In genomic region chr9:121171236-121171635, GRCh38 we compare ENCODE assay signal across 18 cellular contexts. TPM values are rescaled to one million over a fixed set of nuclear protein-coding genes. Genes with fewer than 3 reads are reported as not detected.
DNase-seq lines count a peak whose midpoint lies in the region; ATAC-seq and TF ChIP-seq lines count a peak whose summit lies in the region.
"Had no signal": no experiment of that assay in that cellular context is flagged by ENCODE, and none has a peak within 500 bp of the region (broad histone marks: within the 10 kb centered on the region; RNA-seq: fewer than 3 reads in every experiment).

No MANE protein-coding gene starts in this region.

- no peak overlapping the region for H3K4me3 ChIP-seq in CD4-positive, alpha-beta memory T cell (ENCODE audit: low read length in 2 of 2)
- no peak overlapping the region for H3K4me3 ChIP-seq in H7 (ENCODE audit: insufficient read depth, low read depth, low read length)
- H3K4me3 ChIP-seq: SK-N-MC had no signal

- H3K27me3 Mint-ChIP-seq in CD4-positive, alpha-beta memory T cell, result no peaks in the 10 kb centered on the region
- H3K27me3 Mint-ChIP-seq in T-cell, result no peaks in the 10 kb centered on the region
- no peaks in the 10 kb centered on the region for H3K27me3 Mint-ChIP-seq in memory B cell
- no peaks in the 10 kb centered on the region for H3K27me3 Mint-ChIP-seq in Calu3 (ENCODE audit: unreplicated experiment)

- no peak overlapping the region for H3K27ac ChIP-seq in CD4-positive, alpha-beta memory T cell (ENCODE audit: low read depth, low read length)
- H3K27ac ChIP-seq: C4-2B, SK-N-MC had no signal

- ATAC-seq in T-cell (replicated peaks in 1 of 4), result no peak
- no peak for ATAC-seq in memory B cell (ENCODE audit: low read depth)
- ATAC-seq: PC-3 had no signal

- H3K36me3 ChIP-seq in CD4-positive, alpha-beta memory T cell (ENCODE audit: insufficient read depth, low read length), result peaks cover 75% of the 10 kb centered on the region
- H3K36me3 ChIP-seq in H7 (replicated peaks; ENCODE audit: control insufficient read depth, insufficient read depth, low read length), result peaks cover 3% of the 10 kb centered on the region

- H3K9me3 Mint-ChIP-seq in CD4-positive, alpha-beta memory T cell, result no peaks in the 10 kb centered on the region
- H3K9me3 Mint-ChIP-seq in T-cell (no peaks in the 10 kb centered on the region), memory B cell (no peaks in the 10 kb centered on the region), Calu3 (ENCODE audit: low read depth, unreplicated experiment) (no peaks in the 10 kb centered on the region)
- H3K9me3 Mint-ChIP-seq: HFFc6 had no signal

- H3K9me3 ChIP-seq in CD4-positive, alpha-beta memory T cell (ENCODE audit: control insufficient read depth in 1 of 2, low read length in 2 of 2), result no peaks in the 10 kb centered on the region

- BruUV-seq in Calu3 (replicated peaks; lab: Mats Ljungman, UMichigan), result no TSS peak

- TF ChIP-seq CTCF in Calu3 (IDR thresholded peaks at IDR 0.05; ENCODE audit: unreplicated experiment), result no peak

- H3K36me3 Mint-ChIP-seq in CD4-positive, alpha-beta memory T cell, result peaks cover 62 to 89% of the 10 kb centered on the region in 2 donors
- H3K36me3 Mint-ChIP-seq in T-cell (peaks cover 75% of the 10 kb centered on the region), memory B cell (peaks cover 45% of the 10 kb centered on the region), Calu3 (ENCODE audit: insufficient read depth, unreplicated experiment) (peaks cover 12% of the 10 kb centered on the region)

- H3K4me3 Mint-ChIP-seq in CD4-positive, alpha-beta memory T cell, result no peak overlapping the region
- H3K4me3 Mint-ChIP-seq in T-cell, result no peak overlapping the region
- H3K4me3 Mint-ChIP-seq in memory B cell, result no peak overlapping the region
- H3K4me3 Mint-ChIP-seq in Calu3 (ENCODE audit: low read depth, unreplicated experiment), result no peak overlapping the region
- H3K4me3 Mint-ChIP-seq: HFFc6 had no signal

- no peaks in the 10 kb centered on the region for H3K27me3 ChIP-seq in CD4-positive, alpha-beta memory T cell (ENCODE audit: insufficient read depth, low read length)
- no peaks in the 10 kb centered on the region for H3K27me3 ChIP-seq in H7 (ENCODE audit: control insufficient read depth, insufficient read depth, low read length)

- POLR2A ChIA-PET in CD4-positive, alpha-beta memory T cell (lab: Charles Lee; ENCODE audit: partially characterized antibody), result interaction anchor here (0.6 to 2.3 kb wide), 5 partner anchors 11 to 567 kb away, joined by 3 to 6 read pairs (median 5); no protein-coding TSS in a partner anchor
- POLR2A ChIA-PET in T-cell (lab: Charles Lee), result interaction anchor here (0.6 to 1.0 kb wide), 3 partner anchors 9 to 320 kb away, joined by 3 to 15 read pairs (median 3); no protein-coding TSS in a partner anchor

- peaks cover 15 to 24% (median 22%) of the 10 kb centered on the region in 4 donors for H3K4me1 Mint-ChIP-seq in CD4-positive, alpha-beta memory T cell
- H3K4me1 Mint-ChIP-seq in T-cell (peaks cover 20 to 23% (median 22%) of the 10 kb centered on the region in 3 donors), memory B cell (peaks cover under 1% of the 10 kb centered on the region), Calu3 (ENCODE audit: low read depth, unreplicated experiment) (no peaks in the 10 kb centered on the region)

- H3K27ac Mint-ChIP-seq in CD4-positive, alpha-beta memory T cell, result peak overlapping the region in 5 of 7 donors; percentile 11 to 71 (median 52)
- H3K27ac Mint-ChIP-seq in T-cell, result peak overlapping the region; percentile 2 to 69
- H3K27ac Mint-ChIP-seq in memory B cell, result peak overlapping the region; percentile 58
- H3K27ac Mint-ChIP-seq in Calu3 (ENCODE audit: unreplicated experiment), result no peak overlapping the region
- H3K27ac Mint-ChIP-seq: HFFc6 had no signal

- intact Hi-C loops in CD4-positive, alpha-beta memory T cell (cut with micrococcal nuclease), result no loop called here
- intact Hi-C loops in Calu3 (cut with micrococcal nuclease; ENCODE audit: unreplicated experiment), result no loop called here

- H3K4me1 ChIP-seq in CD4-positive, alpha-beta memory T cell (ENCODE audit: insufficient read depth, low read length), result peaks cover 17% of the 10 kb centered on the region

- peak; percentile 20 for DNase-seq in NCI-H2171 treated with DMSO at 0.1 percent for 48 hours (lab: John Stamatoyannopoulos, UW)
- DNase-seq in NCI-H2171 (lab: John Stamatoyannopoulos, UW), result no peak
- DNase-seq in CD4-positive, alpha-beta memory T cell, result no peak
- no peak for DNase-seq in T-cell
- no peak for DNase-seq in memory B cell (ENCODE audit: low spot score in 2 of 2)
- DNase-seq in H7, result no peak
- no peak for DNase-seq in activated CD4-positive, alpha-beta T cell treated with anti-CD3 and anti-CD28 coated beads, Interleukin-2, amount 50 U/mL, for 48 hours
- no peak for DNase-seq in Calu3
- DNase-seq: EL, HFFc6, MV-4-11, NCI-H1436, NCI-H2029 treated with DMSO at 0.1 percent for 48 hours, NCI-H345, NCI-H748 treated with DMSO at 0.1 percent for 48 hours, PC-3 had no signal

- CTCF ChIA-PET in CD4-positive, alpha-beta memory T cell (lab: Charles Lee; ENCODE audit: partially characterized antibody), result interaction anchor here (0.6 to 2.5 kb wide), 7 partner anchors 9 to 111 kb away, joined by 3 to 8 read pairs (median 4); no protein-coding TSS in a partner anchor
- CTCF ChIA-PET in T-cell (lab: Charles Lee), result interaction anchor here (0.6 to 1.4 kb wide), 6 partner anchors 14 to 417 kb away, joined by 3 to 4 read pairs (median 3); no protein-coding TSS in a partner anchor
- CTCF ChIA-PET in Calu3 (lab: Charles Lee), result interaction anchor here (1.1 kb wide), 1 partner anchor 28 kb away, joined by 3 read pairs; no protein-coding TSS in a partner anchor

RNA-seq across cellular contexts. Expression of gene RAB14, which starts 30.4 kb away (rescaled TPM):
- 10 to 100 TPM; 65.5 to 68.1 TPM for total RNA-seq in CD4-positive, alpha-beta memory T cell
- 10 to 100 TPM; 34.8 to 54.0 TPM for polyA plus RNA-seq in CD4-positive, alpha-beta memory T cell
- total RNA-seq in T-cell (10 to 100 TPM; 42.4 to 56.6 (median 50.5) TPM), Calu3 (2022) (42.5 and 44.2 TPM in 2 replicates)
- total RNA-seq in H7 (2014; rRNA removed; shearing (Covaris generic)), result 19.5 and 22.1 TPM in 2 replicates
